In genomic region chr17:28634211-28634865, GRCh38 we compare ENCODE assay signal across 2 cellular contexts.
TF ChIP-seq lines count a peak whose summit lies in the region.

No MANE protein-coding gene starts in this region.

TF ChIP-seq in SK-N-SH, 30 proteins besides CTCF, POLR2A, EP300 and RAD21 (continued from another document):
- TF ChIP-seq IRF3 (IDR thresholded peaks at IDR 0.05; ENCODE audit: low read depth, low read length) (no peak), RFX5 (IDR thresholded peaks at IDR 0.05; ENCODE audit: low read length) (no peak), REST (IDR thresholded peaks at IDR 0.05; ENCODE audit: low read depth, low read length) (no peak), CHD2 (IDR thresholded peaks at IDR 0.05; ENCODE audit: low read length, partially characterized antibody) (no peak), YY1 (IDR thresholded peaks at IDR 0.05; ENCODE audit: low read depth) (no peak), SIN3A (IDR thresholded peaks at IDR 0.05; ENCODE audit: borderline replicate concordance, low read depth, low read length) (no peak), MXI1 (IDR thresholded peaks at IDR 0.05; ENCODE audit: low read depth, low read length) (no peak), ZBTB33 (IDR thresholded peaks at IDR 0.05; ENCODE audit: borderline replicate concordance, low read depth) (no peak), GATA2 (CRISPR knock-in tag; IDR thresholded peaks at IDR 0.05) (no peak), USF1 (IDR thresholded peaks at IDR 0.05; ENCODE audit: borderline replicate concordance, low read depth) (no peak), POLR2AphosphoS5 (IDR thresholded peaks at IDR 0.05; ENCODE audit: low read depth, low read length) (no peak), USF2 (IDR thresholded peaks at IDR 0.05; ENCODE audit: borderline replicate concordance, low read depth, low read length) (no peak)
TF ChIP-seq in SK-N-SH: peak in this region for 0.

TF ChIP-seq in SK-N-SH treated with all-trans-retinoic acid at 6 μM for 48 hours, 23 proteins besides CTCF, POLR2A, EP300 and RAD21 (continued from another document):
- no peak for TF ChIP-seq TSHZ2 (CRISPR knock-in tag; IDR thresholded peaks at IDR 0.05)
- no peak for TF ChIP-seq CREB5 (CRISPR knock-in tag; IDR thresholded peaks at IDR 0.05; ENCODE audit: low read depth)
- no peak for TF ChIP-seq ZNF70 (CRISPR knock-in tag; IDR thresholded peaks at IDR 0.05)
- no peak for TF ChIP-seq ZNF565 (CRISPR knock-in tag; conservative IDR thresholded peaks at IDR 0.05; ENCODE audit: low read depth)
- TF ChIP-seq ZNF8 (CRISPR knock-in tag; IDR thresholded peaks at IDR 0.05), result no peak
- TF ChIP-seq CSDC2 (CRISPR knock-in tag; IDR thresholded peaks at IDR 0.05), result no peak
- no peak for TF ChIP-seq ZC3H10 (CRISPR knock-in tag; IDR thresholded peaks at IDR 0.05)
- no peak for TF ChIP-seq POU6F1 (CRISPR knock-in tag; IDR thresholded peaks at IDR 0.05; ENCODE audit: borderline replicate concordance, low read depth)
- no peak for TF ChIP-seq ESRRG (CRISPR knock-in tag; IDR thresholded peaks at IDR 0.05)
- TF ChIP-seq PPARA (CRISPR knock-in tag; IDR thresholded peaks at IDR 0.05; ENCODE audit: borderline replicate concordance), result no peak
- no peak for TF ChIP-seq TOX (CRISPR knock-in tag; IDR thresholded peaks at IDR 0.05; ENCODE audit: borderline replicate concordance)
- TF ChIP-seq CSRNP3 (CRISPR knock-in tag; IDR thresholded peaks at IDR 0.05), result no peak
- no peak for TF ChIP-seq BACH2 (CRISPR knock-in tag; IDR thresholded peaks at IDR 0.05; ENCODE audit: borderline replicate concordance)
- no peak for TF ChIP-seq OSR1 (CRISPR knock-in tag; IDR thresholded peaks at IDR 0.05)
- TF ChIP-seq PATZ1 (CRISPR knock-in tag; IDR thresholded peaks at IDR 0.05; ENCODE audit: borderline replicate concordance), result no peak
- no peak for TF ChIP-seq ISL1 (CRISPR knock-in tag; IDR thresholded peaks at IDR 0.05)
- TF ChIP-seq TCF4 (CRISPR knock-in tag; IDR thresholded peaks at IDR 0.05; ENCODE audit: borderline replicate concordance), result no peak
- no peak for TF ChIP-seq RARB (CRISPR knock-in tag; IDR thresholded peaks at IDR 0.05)
TF ChIP-seq in SK-N-SH treated with all-trans-retinoic acid at 6 μM for 48 hours: peak in this region for 0.
